In the genomic region with DNA sequence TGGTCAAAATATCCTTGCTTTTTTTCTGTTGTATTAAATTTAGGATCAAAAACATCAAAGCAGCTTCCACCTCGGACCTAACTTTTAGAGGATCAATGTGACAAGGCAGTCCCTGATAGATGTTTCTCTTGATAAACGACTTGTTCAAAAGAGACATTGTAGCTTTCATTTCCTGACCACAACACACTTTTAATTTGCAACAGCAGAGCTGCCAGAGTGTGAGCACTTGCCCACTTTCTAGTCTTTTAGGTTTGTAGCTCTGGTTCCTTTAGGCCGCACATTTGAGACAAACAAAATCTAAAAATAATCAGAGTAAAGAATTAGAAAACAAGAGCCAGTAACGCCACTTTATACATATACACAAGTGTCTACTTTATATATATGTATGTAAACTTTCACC, we compare ENCODE assay signal across 12 cellular contexts. TPM values are rescaled to one million over a fixed set of nuclear protein-coding genes. Genes with fewer than 3 reads are reported as not detected.
DNase-seq lines count a peak whose midpoint lies in the region; ATAC-seq and TF ChIP-seq lines count a peak whose summit lies in the region.
"Had no signal": no experiment of that assay in that cellular context is flagged by ENCODE, and none has a peak within 500 bp of the region (broad histone marks: within the 10 kb centered on the region; RNA-seq: fewer than 3 reads in every experiment).

No MANE protein-coding gene starts in this region.

- H3K27ac ChIP-seq in HUES64 (ENCODE audit: low read depth, low read length) (no peak overlapping the region; the same call in 1 of the 2 replicates), left lung (peak overlapping the region in 1 of 2 donors; percentile 57), subcutaneous abdominal adipose tissue (ENCODE audit: low read depth, low read length) (peak overlapping the region; percentile 89)
- H3K27ac ChIP-seq: neutrophil had no signal

- no peak overlapping the region for H3K4me3 Mint-ChIP-seq in endothelial cell (ENCODE audit: unreplicated experiment)

- peaks cover 56% of the 10 kb centered on the region for H3K4me1 ChIP-seq in HUES64 (ENCODE audit: insufficient read depth, low read length)
- peaks cover 0 to 2% of the 10 kb centered on the region in 2 donors for H3K4me1 ChIP-seq in left lung
- H3K4me1 ChIP-seq in subcutaneous abdominal adipose tissue (ENCODE audit: control insufficient read depth in 5 of 5, insufficient read depth in 5 of 5, low read length in 5 of 5) = peaks cover 0 to 36% (median 19%) of the 10 kb centered on the region in 5 donors

- 71% methylated on average over 3 of the region's 4 CpGs for WGBS in HUES64

- DNase-seq in astrocyte of the spinal cord (ENCODE audit: low read depth, low spot score) (peak; percentile 35), left lung (no peak), endothelial cell (ENCODE audit: low spot score) (no peak), DMS153 (lab: John Stamatoyannopoulos, UW) (no peak)
- DNase-seq in stimulated activated CD4-positive, alpha-beta T cell treated with anti-CD3 and anti-CD28 coated beads, Interleukin-4, amount 100 ng/mL, for 1 hour = no peak
- DNase-seq: activated effector memory CD4-positive, alpha-beta T cell treated with anti-CD3 and anti-CD28 coated beads, Interleukin-2, amount 50 U/mL, for 16 hours; NCI-H510A; stimulated activated CD8-positive, alpha-beta memory T cell treated with anti-CD3 and anti-CD28 coated beads, Interleukin-4, amount 100 ng/mL, for 48 hours had no signal

- in situ Hi-C loops in astrocyte of the spinal cord (cut with HindIII; ENCODE audit: low sequenced_read_pairs) = no loop called here

- TF ChIP-seq CTCF in astrocyte of the spinal cord (IDR thresholded peaks at IDR 0.05; ENCODE audit: low read depth, low read length) = no peak
- TF ChIP-seq CTCF in left lung (IDR thresholded peaks at IDR 0.05) = no peak
- no peak for TF ChIP-seq CTCF in endothelial cell (IDR thresholded peaks at IDR 0.05; ENCODE audit: unreplicated experiment)

- peaks cover 4% of the 10 kb centered on the region for H3K27me3 Mint-ChIP-seq in endothelial cell (ENCODE audit: unreplicated experiment)

- no peak overlapping the region for H3K9ac ChIP-seq in HUES64 (ENCODE audit: low read depth, low read length)
- peak overlapping the region in 3 of 5 donors; percentile 39 to 86 (median 49) for H3K9ac ChIP-seq in subcutaneous abdominal adipose tissue (ENCODE audit: low read length in 5 of 5)

- H3K9me3 Mint-ChIP-seq in endothelial cell (ENCODE audit: unreplicated experiment) = no peaks in the 10 kb centered on the region

- H3K36me3 Mint-ChIP-seq in endothelial cell (ENCODE audit: low read depth, unreplicated experiment) = no peaks in the 10 kb centered on the region

- H3K4me1 Mint-ChIP-seq in endothelial cell (ENCODE audit: unreplicated experiment) = peaks cover 21% of the 10 kb centered on the region

- no peak overlapping the region for H3K27ac Mint-ChIP-seq in endothelial cell (ENCODE audit: unreplicated experiment)

- peak overlapping the region; percentile 92; the same call in 1 of the 2 replicates for H3K4me3 ChIP-seq in HUES64 (ENCODE audit: low read length)
- H3K4me3 ChIP-seq in astrocyte of the spinal cord (ENCODE audit: low read depth, low read length) = no peak overlapping the region
- peak overlapping the region; percentile 0 to 40 for H3K4me3 ChIP-seq in left lung
- H3K4me3 ChIP-seq in subcutaneous abdominal adipose tissue (ENCODE audit: low read depth in 1 of 5, low read length in 5 of 5) = peak overlapping the region; percentile 61 to 89 (median 82)

- ATAC-seq in left lung (no peak), GM21528 (IDR thresholded peaks at IDR 0.05; ENCODE audit: low FRiP score, unreplicated experiment) (no peak)

- intact Hi-C loops in left lung (cut with DNase I) = no loop called here

- H3K36me3 ChIP-seq in HUES64 (ENCODE audit: insufficient read depth, low read length) (no peaks in the 10 kb centered on the region), left lung (no peaks in the 10 kb centered on the region), subcutaneous abdominal adipose tissue (ENCODE audit: control insufficient read depth in 5 of 5, insufficient read depth in 5 of 5, low read length in 5 of 5) (no peaks in the 10 kb centered on the region)
- H3K36me3 ChIP-seq: neutrophil had no signal

- no peaks in the 10 kb centered on the region for H3K27me3 ChIP-seq in HUES64 (ENCODE audit: insufficient read depth, low read length)
- H3K27me3 ChIP-seq in left lung = peaks cover 5 to 46% of the 10 kb centered on the region in 2 donors
- H3K27me3 ChIP-seq in subcutaneous abdominal adipose tissue (ENCODE audit: control insufficient read depth in 5 of 5, insufficient read depth in 4 of 5, low read length in 5 of 5) = no peaks in the 10 kb centered on the region

- no peaks in the 10 kb centered on the region for H3K9me3 ChIP-seq in HUES64 (ENCODE audit: insufficient read depth, low read depth, low read length)
- no peaks in the 10 kb centered on the region for H3K9me3 ChIP-seq in left lung
- no peaks in the 10 kb centered on the region for H3K9me3 ChIP-seq in subcutaneous abdominal adipose tissue (ENCODE audit: control insufficient read depth in 5 of 5, low read length in 5 of 5)
- H3K9me3 ChIP-seq: neutrophil had no signal

RNA-seq across cellular contexts. Expression of gene FIGN, which starts 3.1 kb away (rescaled TPM):
- polyA plus RNA-seq in HUES64 (2013, experiment 1 of 2) = 10.1 TPM
- polyA plus RNA-seq in HUES64 (2013, experiment 2 of 2) = 10.8 TPM
- total RNA-seq in left lung (1 to 10 TPM; 4.9 to 6.3 TPM), endothelial cell (ENCODE audit: unreplicated experiment) (14.0 TPM)
